26 cellular contexts compared by ENCODE assay signal in the genomic region with DNA sequence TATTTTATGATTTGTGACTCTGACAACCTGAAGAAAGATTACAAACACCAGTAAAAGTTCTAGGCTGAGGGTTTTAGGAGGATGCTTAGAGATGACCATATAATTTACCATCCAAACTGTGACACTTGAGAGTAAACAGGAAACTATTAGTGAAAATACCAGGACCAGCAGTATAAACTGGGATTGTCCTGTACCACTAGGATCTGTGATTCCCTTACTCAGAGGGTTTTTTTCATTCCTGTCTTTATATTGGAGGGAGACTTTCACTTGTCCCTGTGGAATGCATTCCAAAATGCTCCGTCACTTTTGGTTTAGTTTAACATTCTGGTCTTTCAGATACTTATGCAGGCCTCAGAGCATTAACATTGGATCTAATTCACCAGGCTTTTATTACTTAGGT.
DNase-seq lines count a peak whose midpoint lies in the region; ATAC-seq and TF ChIP-seq lines count a peak whose summit lies in the region.
"Had no signal": no experiment of that assay in that cellular context is flagged by ENCODE, and none has a peak within 500 bp of the region (broad histone marks: within the 10 kb centered on the region; RNA-seq: fewer than 3 reads in every experiment).

No MANE protein-coding gene starts in this region.

- ATAC-seq in SK-N-SH treated with all-trans-retinoic acid at 6 μM for 48 hours (no peak; the same call in 1 of the 3 replicates), GM19452 (IDR thresholded peaks at IDR 0.05; ENCODE audit: unreplicated experiment) (no peak), upper lobe of right lung (no peak)
- ATAC-seq: HepG2, psoas muscle, Right ventricle myocardium inferior had no signal

- H3K9me2 ChIP-seq in SK-N-SH = no peaks in the 10 kb centered on the region

- H3K4me2 ChIP-seq in SK-N-SH = no peak overlapping the region
- H3K4me2 ChIP-seq: BLaER1 had no signal

- H3K27ac ChIP-seq in SK-N-SH (ENCODE audit: low read depth in 2 of 2, low read length in 1 of 2) = no peak overlapping the region
- peak overlapping the region; percentile 45; the same call in 1 of the 2 replicates for H3K27ac ChIP-seq in SJSA1
- H3K27ac ChIP-seq in testis = no peak overlapping the region
- H3K27ac ChIP-seq in upper lobe of right lung = no peak overlapping the region
- H3K27ac ChIP-seq: BLaER1, HL-60, psoas muscle, skin epidermis had no signal

- POLR2A ChIA-PET in SK-N-SH (lab: Yijun Ruan, JAX) = no interaction called here

- no peak overlapping the region for H3K4me3 ChIP-seq in SK-N-SH (ENCODE audit: low read depth in 2 of 2, low read length in 1 of 2)
- H3K4me3 ChIP-seq in SJSA1 = no peak overlapping the region
- H3K4me3 ChIP-seq in testis = no peak overlapping the region
- no peak overlapping the region for H3K4me3 ChIP-seq in upper lobe of right lung
- H3K4me3 ChIP-seq: BLaER1, psoas muscle, skin epidermis had no signal

- H3F3A ChIP-seq in SK-N-SH (replicated peaks; ENCODE audit: insufficient read depth) = peaks cover 24% of the 10 kb centered on the region

- TF ChIP-seq RAD21 in SK-N-SH (IDR thresholded peaks at IDR 0.05; ENCODE audit: low read length) = no peak

- H3K27me3 ChIP-seq in SK-N-SH (ENCODE audit: insufficient read depth) (no peaks in the 10 kb centered on the region), SJSA1 (replicated peaks) (no peaks in the 10 kb centered on the region), testis (no peaks in the 10 kb centered on the region), upper lobe of right lung (no peaks in the 10 kb centered on the region)
- H3K27me3 ChIP-seq: BLaER1 had no signal

- no peaks in the 10 kb centered on the region for H3K79me2 ChIP-seq in SK-N-SH (ENCODE audit: insufficient read depth)

- H3K9ac ChIP-seq in SK-N-SH = no peak overlapping the region
- H3K9ac ChIP-seq: BLaER1 had no signal

- CTCF ChIA-PET in SK-N-SH (lab: Yijun Ruan, JAX) = no interaction called here

- H3K36me3 ChIP-seq in SK-N-SH (replicated peaks in 1 of 2; ENCODE audit: control insufficient read depth in 1 of 2, insufficient read depth in 2 of 2, low read length in 1 of 2) (peaks cover 0 to 4% of the 10 kb centered on the region in 2 experiments), SJSA1 (no peaks in the 10 kb centered on the region), testis (ENCODE audit: low read depth, missing control alignments) (no peaks in the 10 kb centered on the region), upper lobe of right lung (no peaks in the 10 kb centered on the region)
- H3K36me3 ChIP-seq: BLaER1 had no signal

- no peak for TF ChIP-seq CTCF in SK-N-SH (IDR thresholded peaks at IDR 0.05)
- no peak for TF ChIP-seq CTCF in testis (IDR thresholded peaks at IDR 0.05)
- TF ChIP-seq CTCF in upper lobe of right lung (IDR thresholded peaks at IDR 0.05) = no peak

- intact Hi-C loops in testis (cut with DNase I; ENCODE audit: low total_unique reads) (no loop called here), upper lobe of right lung (cut with DNase I) (no loop called here)

- H2AFZ ChIP-seq in SK-N-SH (ENCODE audit: low read depth) = no peak overlapping the region

- H3K9me3 ChIP-seq in SK-N-SH (no peaks in the 10 kb centered on the region), SJSA1 (replicated peaks) (no peaks in the 10 kb centered on the region), testis (no peaks in the 10 kb centered on the region), upper lobe of right lung (no peaks in the 10 kb centered on the region)
- H3K9me3 ChIP-seq: BLaER1, psoas muscle had no signal

- TF ChIP-seq EP300 in SK-N-SH (IDR thresholded peaks at IDR 0.05; ENCODE audit: borderline replicate concordance in 1 of 2, low read depth in 1 of 2, low read length in 1 of 2) = no peak

- no peak for TF ChIP-seq POLR2A in testis (IDR thresholded peaks at IDR 0.05)

- DNase-seq in SK-N-SH (no peak), SJSA1 (ENCODE audit: low read depth in 1 of 2, low spot score in 2 of 2) (peak in 1 of 2 experiments; percentile 75), fibroblast of peridontal ligament (ENCODE audit: extremely low read depth) (peak; percentile 83), testis (no peak), upper lobe of right lung (no peak)
- no peak for DNase-seq in activated naive CD4-positive, alpha-beta T cell (lab: John Stamatoyannopoulos, UW)
- DNase-seq: 8988T; activated CD4-positive, alpha-beta T cell treated with anti-CD3 and anti-CD28 coated beads for 1 hour; activated gamma-delta T cell treated with Interleukin-2 at 50 U/mL for 16 hours; COR-L47; DMS79; HCEC 1CT; head of caudate nucleus; mammary epithelial cell; NCI-H1105; NCI-H2029 treated with DMSO at 0.1 percent for 48 hours; psoas muscle; stimulated activated CD4-positive, alpha-beta T cell treated with anti-CD3 and anti-CD28 coated beads, Interleukin-1b, Interleukin-23, amount 100 ng/mL, for 48 hours; trophoblast cell had no signal

- H3K4me1 ChIP-seq in SK-N-SH (ENCODE audit: control insufficient read depth in 1 of 2, insufficient read depth in 2 of 2, low read depth in 1 of 2, low read length in 1 of 2) (peaks cover 8 to 17% of the 10 kb centered on the region in 2 experiments; a peak in 3 of 4 replicates), SJSA1 (replicated peaks) (peaks cover 23% of the 10 kb centered on the region), testis (no peaks in the 10 kb centered on the region), upper lobe of right lung (no peaks in the 10 kb centered on the region)
- H3K4me1 ChIP-seq: BLaER1, psoas muscle had no signal

- WGBS in SK-N-SH (ENCODE audit: low lambda C conversion rate) = 100% methylated on average over 1 of the region's 1 CpG
- 58 to 59% methylated on average over 1 of the region's 1 CpG for WGBS in testis, 2 donors

- no peaks in the 10 kb centered on the region for H4K20me1 ChIP-seq in SK-N-SH (ENCODE audit: insufficient read depth)
- H4K20me1 ChIP-seq: BLaER1 had no signal

TF ChIP-seq in SK-N-SH treated with all-trans-retinoic acid at 6 μM for 48 hours, 23 proteins besides CTCF, POLR2A, EP300 and RAD21:
- peak; percentile 38; the same call in 1 of the 2 replicates for TF ChIP-seq ISL1 (CRISPR knock-in tag; IDR thresholded peaks at IDR 0.05)
- TF ChIP-seq, protein P1, sequence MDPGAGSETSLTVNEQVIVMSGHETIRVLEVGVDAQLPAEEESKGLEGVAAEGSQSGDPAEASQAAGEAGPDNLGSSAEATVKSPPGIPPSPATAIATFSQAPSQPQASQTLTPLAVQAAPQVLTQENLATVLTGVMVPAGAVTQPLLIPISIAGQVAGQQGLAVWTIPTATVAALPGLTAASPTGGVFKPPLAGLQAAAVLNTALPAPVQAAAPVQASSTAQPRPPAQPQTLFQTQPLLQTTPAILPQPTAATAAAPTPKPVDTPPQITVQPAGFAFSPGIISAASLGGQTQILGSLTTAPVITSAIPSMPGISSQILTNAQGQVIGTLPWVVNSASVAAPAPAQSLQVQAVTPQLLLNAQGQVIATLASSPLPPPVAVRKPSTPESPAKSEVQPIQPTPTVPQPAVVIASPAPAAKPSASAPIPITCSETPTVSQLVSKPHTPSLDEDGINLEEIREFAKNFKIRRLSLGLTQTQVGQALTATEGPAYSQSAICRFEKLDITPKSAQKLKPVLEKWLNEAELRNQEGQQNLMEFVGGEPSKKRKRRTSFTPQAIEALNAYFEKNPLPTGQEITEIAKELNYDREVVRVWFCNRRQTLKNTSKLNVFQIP (CRISPR knock-in tag; IDR thresholded peaks at IDR 0.05; ENCODE audit: borderline replicate concordance, low read depth) = no peak
TF ChIP-seq in SK-N-SH treated with all-trans-retinoic acid at 6 μM for 48 hours: peak in this region for 1.

TF ChIP-seq in SK-N-SH, 30 proteins besides CTCF, POLR2A, EP300 and RAD21:
- TF ChIP-seq ELF1 (IDR thresholded peaks at IDR 0.05) (no peak), POLR2AphosphoS5 (IDR thresholded peaks at IDR 0.05; ENCODE audit: low read depth, low read length) (no peak), EZH2phosphoT487 (IDR thresholded peaks at IDR 0.05; ENCODE audit: borderline replicate concordance, low read depth) (no peak), GABPA (IDR thresholded peaks at IDR 0.05; ENCODE audit: low read depth) (no peak), FOXJ3 (CRISPR knock-in tag; IDR thresholded peaks at IDR 0.05) (no peak), RFX5 (IDR thresholded peaks at IDR 0.05; ENCODE audit: low read length) (no peak), FOXM1 (IDR thresholded peaks at IDR 0.05; ENCODE audit: low read depth) (no peak), MXI1 (IDR thresholded peaks at IDR 0.05; ENCODE audit: low read depth, low read length) (no peak), YY1 (IDR thresholded peaks at IDR 0.05; ENCODE audit: low read depth) (no peak), RXRA (IDR thresholded peaks at IDR 0.05; ENCODE audit: borderline replicate concordance, low read depth) (no peak), NRF1 (IDR thresholded peaks at IDR 0.05; ENCODE audit: low read depth, low read length) (no peak), GATA2 (CRISPR knock-in tag; IDR thresholded peaks at IDR 0.05) (no peak), TEAD4 (IDR thresholded peaks at IDR 0.05; ENCODE audit: borderline replicate concordance, insufficient read depth) (no peak)
- TF ChIP-seq, protein P2, sequence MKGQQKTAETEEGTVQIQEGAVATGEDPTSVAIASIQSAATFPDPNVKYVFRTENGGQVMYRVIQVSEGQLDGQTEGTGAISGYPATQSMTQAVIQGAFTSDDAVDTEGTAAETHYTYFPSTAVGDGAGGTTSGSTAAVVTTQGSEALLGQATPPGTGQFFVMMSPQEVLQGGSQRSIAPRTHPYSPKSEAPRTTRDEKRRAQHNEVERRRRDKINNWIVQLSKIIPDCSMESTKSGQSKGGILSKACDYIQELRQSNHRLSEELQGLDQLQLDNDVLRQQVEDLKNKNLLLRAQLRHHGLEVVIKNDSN (IDR thresholded peaks at IDR 0.05; ENCODE audit: borderline replicate concordance, low read depth) = no peak
- TF ChIP-seq, protein P3, sequence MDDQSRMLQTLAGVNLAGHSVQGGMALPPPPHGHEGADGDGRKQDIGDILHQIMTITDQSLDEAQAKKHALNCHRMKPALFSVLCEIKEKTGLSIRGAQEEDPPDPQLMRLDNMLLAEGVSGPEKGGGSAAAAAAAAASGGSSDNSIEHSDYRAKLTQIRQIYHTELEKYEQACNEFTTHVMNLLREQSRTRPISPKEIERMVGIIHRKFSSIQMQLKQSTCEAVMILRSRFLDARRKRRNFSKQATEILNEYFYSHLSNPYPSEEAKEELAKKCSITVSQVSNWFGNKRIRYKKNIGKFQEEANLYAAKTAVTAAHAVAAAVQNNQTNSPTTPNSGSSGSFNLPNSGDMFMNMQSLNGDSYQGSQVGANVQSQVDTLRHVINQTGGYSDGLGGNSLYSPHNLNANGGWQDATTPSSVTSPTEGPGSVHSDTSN (IDR thresholded peaks at IDR 0.05) = no peak
- TF ChIP-seq, protein P4, sequence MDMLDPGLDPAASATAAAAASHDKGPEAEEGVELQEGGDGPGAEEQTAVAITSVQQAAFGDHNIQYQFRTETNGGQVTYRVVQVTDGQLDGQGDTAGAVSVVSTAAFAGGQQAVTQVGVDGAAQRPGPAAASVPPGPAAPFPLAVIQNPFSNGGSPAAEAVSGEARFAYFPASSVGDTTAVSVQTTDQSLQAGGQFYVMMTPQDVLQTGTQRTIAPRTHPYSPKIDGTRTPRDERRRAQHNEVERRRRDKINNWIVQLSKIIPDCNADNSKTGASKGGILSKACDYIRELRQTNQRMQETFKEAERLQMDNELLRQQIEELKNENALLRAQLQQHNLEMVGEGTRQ (IDR thresholded peaks at IDR 0.05; ENCODE audit: borderline replicate concordance, low read depth, low read length) = no peak
